16 cellular contexts compared by ENCODE assay signal in genomic region chr10:24128066-24128751, GRCh38.
DNase-seq lines count a peak whose midpoint lies in the region; ATAC-seq, FAIRE-seq and TF ChIP-seq lines count a peak whose summit lies in the region.
"Had no signal": no experiment of that assay in that cellular context is flagged by ENCODE, and none has a peak within 500 bp of the region (broad histone marks: within the 10 kb centered on the region; RNA-seq: fewer than 3 reads in every experiment).

No MANE protein-coding gene starts in this region.

- no peaks in the 10 kb centered on the region; the same call in 1 of the 2 replicates for H3K9me3 ChIP-seq in IMR-90 (ENCODE audit: control insufficient read depth, insufficient read depth, low read length)
- H3K9me3 ChIP-seq in H1 (ENCODE audit: insufficient read depth in 2 of 2, low read depth in 1 of 2, low read length in 1 of 2), result no peaks in the 10 kb centered on the region
- H3K9me3 ChIP-seq: spleen, upper lobe of left lung had no signal

- H3K27me3 ChIP-seq in IMR-90 (ENCODE audit: control insufficient read depth, insufficient read depth, low read length) (no peaks in the 10 kb centered on the region), H1 (replicated peaks in 1 of 4; ENCODE audit: control insufficient read depth in 3 of 4, extremely low read depth in 1 of 4, insufficient read depth in 3 of 4, low read length in 3 of 4) (no peaks in the 10 kb centered on the region)
- H3K27me3 ChIP-seq: spleen, upper lobe of left lung had no signal

- H2AFZ ChIP-seq in IMR-90 (replicated peaks; ENCODE audit: low read length, poor library complexity) (no peak overlapping the region), H1 (ENCODE audit: low read length) (no peak overlapping the region)

- TF ChIP-seq CTCF in IMR-90 (conservative IDR thresholded peaks at IDR 0.05; ENCODE audit: low read depth, low read length) (no peak), H1 (IDR thresholded peaks at IDR 0.05; ENCODE audit: control extremely low read depth in 1 of 3, insufficient read depth in 1 of 3, low read depth in 1 of 3, low read length in 3 of 3) (no peak)

- H2BK5ac ChIP-seq in IMR-90 (ENCODE audit: low read depth, low read length, poor library complexity, severe bottlenecking) (no peak overlapping the region), H1 (ENCODE audit: low read depth, low read length) (no peak overlapping the region)

- no peak overlapping the region for H2BK120ac ChIP-seq in IMR-90 (ENCODE audit: low read depth, low read length)
- H2BK120ac ChIP-seq in H1 (replicated peaks; ENCODE audit: low read depth, low read length), result no peak overlapping the region

- H2AK9ac ChIP-seq in IMR-90 (replicated peaks; ENCODE audit: low read depth, low read length, poor library complexity), result no peak overlapping the region

- H3K4me1 ChIP-seq in IMR-90 (ENCODE audit: control insufficient read depth, insufficient read depth, low read length) (no peaks in the 10 kb centered on the region), H1 (replicated peaks in 1 of 4; ENCODE audit: control insufficient read depth in 3 of 4, insufficient read depth in 4 of 4, low read length in 3 of 4) (peaks cover 0 to 4% (median 0%) of the 10 kb centered on the region in 4 experiments; a peak in 3 of 7 replicates)

- POLR2A ChIA-PET in IMR-90 (lab: Charles Lee; ENCODE audit: unreplicated experiment), result no interaction called here
- POLR2A ChIA-PET in H1 (lab: Charles Lee; ENCODE audit: partially characterized antibody), result no interaction called here

- H2BK20ac ChIP-seq in IMR-90 (ENCODE audit: low read depth, low read length), result no peak overlapping the region
- no peak overlapping the region for H2BK20ac ChIP-seq in H1 (ENCODE audit: low read length)

- no peak overlapping the region for H2AK5ac ChIP-seq in IMR-90 (ENCODE audit: low read depth, low read length)
- H2AK5ac ChIP-seq in H1 (ENCODE audit: low read depth, low read length), result no peak overlapping the region

- H3K9me3 Mint-ChIP-seq in natural killer cell treated with Interleukin-12 subunit alpha and Interleukin-12 subunit beta and Interleukin-15 and Interleukin-18, amount 100 ng/mL, for 72 hours, result no peaks in the 10 kb centered on the region
- H3K9me3 Mint-ChIP-seq: activated naive CD4-positive, alpha-beta T cell treated with anti-CD3 and anti-CD28 coated beads, Interleukin-2, amount 50 U/mL, for 72 hours had no signal

- H3K4me2 ChIP-seq in IMR-90 (ENCODE audit: low read depth, low read length) (no peak overlapping the region), H1 (ENCODE audit: insufficient read depth in 1 of 2, low read depth in 2 of 2, low read length in 2 of 2) (no peak overlapping the region)

- H3K4me3 ChIP-seq in IMR-90 (ENCODE audit: insufficient read depth, low read depth, low read length) (no peak overlapping the region), H1 (ENCODE audit: extremely low read depth in 1 of 4, insufficient read depth in 2 of 4, low read depth in 3 of 4, low read length in 4 of 4) (no peak overlapping the region)
- H3K4me3 ChIP-seq: spleen, upper lobe of left lung had no signal

- no peak overlapping the region for H3K4me3 Mint-ChIP-seq in natural killer cell treated with Interleukin-12 subunit alpha and Interleukin-12 subunit beta and Interleukin-15 and Interleukin-18, amount 100 ng/mL, for 72 hours
- H3K4me3 Mint-ChIP-seq: naive thymus-derived CD8-positive, alpha-beta T cell had no signal

- BruUV-seq in IMR-90 (replicated peaks; lab: Mats Ljungman, UMichigan), result no TSS peak

- TF ChIP-seq RAD21 in IMR-90 (IDR thresholded peaks at IDR 0.05; ENCODE audit: low read length), result no peak
- no peak for TF ChIP-seq RAD21 in H1 (IDR thresholded peaks at IDR 0.05 in 1 of 2, conservative IDR thresholded peaks at IDR 0.05 in 1 of 2; ENCODE audit: low read depth in 2 of 2, low read length in 2 of 2)

- no peak overlapping the region for H3K18ac ChIP-seq in IMR-90 (ENCODE audit: low read depth, low read length)
- H3K18ac ChIP-seq in H1 (ENCODE audit: extremely low read depth, low read length), result no peak overlapping the region

- H3K27ac ChIP-seq in IMR-90 (ENCODE audit: insufficient read depth, low read length) (no peak overlapping the region), H1 (ENCODE audit: low read depth, low read length) (no peak overlapping the region)

- ATAC-seq in IMR-90 (ENCODE audit: low read depth) (no peak), left lobe of liver (peak; percentile 50), GM18505 (IDR thresholded peaks at IDR 0.05; ENCODE audit: unreplicated experiment) (no peak)
- ATAC-seq in natural killer cell treated with Interleukin-12 subunit alpha and Interleukin-12 subunit beta and Interleukin-15 and Interleukin-18, amount 100 ng/mL, for 72 hours, result no peak
- ATAC-seq: activated naive CD4-positive, alpha-beta T cell treated with anti-CD3 and anti-CD28 coated beads, Interleukin-2, amount 50 U/mL, for 72 hours; naive thymus-derived CD8-positive, alpha-beta T cell; Right ventricle myocardium inferior had no signal

- no peak for FAIRE-seq in H1 (lab: Jason Lieb, UNC)

- no peak overlapping the region for H3K23ac ChIP-seq in IMR-90 (ENCODE audit: low read depth, low read length)
- H3K23ac ChIP-seq in H1 (ENCODE audit: insufficient read length), result no peak overlapping the region

- in situ Hi-C loops in IMR-90 (cut with MboI; ENCODE audit: low sequenced_read_pairs), result no loop called here

- CTCF ChIA-PET in IMR-90 (lab: Yijun Ruan, JAX), result no interaction called here
- CTCF ChIA-PET in H1 (lab: Charles Lee; ENCODE audit: partially characterized antibody), result interaction anchor here (1.0 kb wide), 2 partner anchors 9 to 68 kb away, joined by 3 to 4 read pairs; no protein-coding TSS in a partner anchor

- no peaks in the 10 kb centered on the region for H3K9me1 ChIP-seq in IMR-90 (ENCODE audit: insufficient read depth, low read length)

- H3K9ac ChIP-seq in IMR-90 (ENCODE audit: low read depth, low read length), result no peak overlapping the region
- no peak overlapping the region for H3K9ac ChIP-seq in H1 (replicated peaks in 1 of 4; ENCODE audit: extremely low read depth in 1 of 4, low read depth in 3 of 4, low read length in 3 of 4)

- dilution Hi-C loops in IMR-90 (cut with HindIII; ENCODE audit: low sequenced_read_pairs, unreplicated experiment), result no loop called here

- no peak overlapping the region for H3K27ac Mint-ChIP-seq in natural killer cell treated with Interleukin-12 subunit alpha and Interleukin-12 subunit beta and Interleukin-15 and Interleukin-18, amount 100 ng/mL, for 72 hours
- H3K27ac Mint-ChIP-seq: activated naive CD4-positive, alpha-beta T cell treated with anti-CD3 and anti-CD28 coated beads, Interleukin-2, amount 50 U/mL, for 72 hours; naive thymus-derived CD8-positive, alpha-beta T cell had no signal

- no peaks in the 10 kb centered on the region for H3K4me1 Mint-ChIP-seq in natural killer cell treated with Interleukin-12 subunit alpha and Interleukin-12 subunit beta and Interleukin-15 and Interleukin-18, amount 100 ng/mL, for 72 hours (ENCODE audit: low read depth in 2 of 2)
- H3K4me1 Mint-ChIP-seq: naive thymus-derived CD8-positive, alpha-beta T cell had no signal

- H3K14ac ChIP-seq in IMR-90 (replicated peaks; ENCODE audit: low read depth, low read length), result no peak overlapping the region
- H3K14ac ChIP-seq in H1 (ENCODE audit: insufficient read length), result no peak overlapping the region

- H4K20me1 ChIP-seq in IMR-90 (ENCODE audit: insufficient read depth, low read length) (no peaks in the 10 kb centered on the region), H1 (replicated peaks in 1 of 2; ENCODE audit: control insufficient read depth in 1 of 2, insufficient read depth in 2 of 2, low read length in 2 of 2) (no peaks in the 10 kb centered on the region)

- no peak overlapping the region for H2BK15ac ChIP-seq in IMR-90 (ENCODE audit: low read depth, low read length)
- no peak overlapping the region for H2BK15ac ChIP-seq in H1 (ENCODE audit: low read length)

- intact Hi-C loops in IMR-90 (cut with micrococcal nuclease), result no loop called here

- WGBS in IMR-90 (ENCODE audit: extremely low coverage in 2 of 2, insufficient read length in 1 of 2), 2 experiments, result 3% methylated on average over 3 of the region's 10 CpGs; no CpG with 5 or more reads in 1 of the 2 experiments
- 84% methylated on average over 10 of the region's 10 CpGs; no CpG with 5 or more reads in 1 of the 2 experiments for WGBS in H1 (ENCODE audit: extremely low coverage in 1 of 2, insufficient coverage in 1 of 2, insufficient read length in 1 of 2, insufficient replicate concordance in 2 of 2, low coverage in 1 of 2, low lambda C conversion rate in 2 of 2, missing lambda C conversion rate in 1 of 2), 2 experiments

- H3K23me2 ChIP-seq in H1 (ENCODE audit: low read depth, low read length), result no peaks in the 10 kb centered on the region

- H3K79me1 ChIP-seq in IMR-90 (ENCODE audit: low read depth in 1 of 2, low read length in 2 of 2), result no peaks in the 10 kb centered on the region
- no peaks in the 10 kb centered on the region for H3K79me1 ChIP-seq in H1 (ENCODE audit: low read depth, low read length)

- no peak overlapping the region for H2BK12ac ChIP-seq in H1 (ENCODE audit: low read depth, low read length)

- H3K56ac ChIP-seq in IMR-90 (ENCODE audit: extremely low read depth, insufficient read depth, low read length) (no peak overlapping the region), H1 (replicated peaks; ENCODE audit: insufficient read length, low read depth, low read length) (no peak overlapping the region)

- no peak overlapping the region for H4K91ac ChIP-seq in IMR-90 (ENCODE audit: insufficient read depth, low read depth, low read length)
- no peak overlapping the region for H4K91ac ChIP-seq in H1 (replicated peaks; ENCODE audit: insufficient read length, low read length)

- H4K5ac ChIP-seq in IMR-90 (ENCODE audit: low read depth, low read length) (no peak overlapping the region), H1 (ENCODE audit: insufficient read length, low read depth, low read length) (no peak overlapping the region)

- H3K4ac ChIP-seq in IMR-90 (ENCODE audit: low read depth, low read length) (no peak overlapping the region), H1 (replicated peaks; ENCODE audit: insufficient read length, low read depth, low read length) (no peak overlapping the region)

- H3K36me3 Mint-ChIP-seq in natural killer cell treated with Interleukin-12 subunit alpha and Interleukin-12 subunit beta and Interleukin-15 and Interleukin-18, amount 100 ng/mL, for 72 hours, result no peaks in the 10 kb centered on the region
- H3K36me3 Mint-ChIP-seq: activated naive CD4-positive, alpha-beta T cell treated with anti-CD3 and anti-CD28 coated beads, Interleukin-2, amount 50 U/mL, for 72 hours; naive thymus-derived CD8-positive, alpha-beta T cell had no signal

- no peaks in the 10 kb centered on the region for H3K36me3 ChIP-seq in IMR-90 (ENCODE audit: control insufficient read depth, insufficient read depth, low read length)
- H3K36me3 ChIP-seq in H1 (ENCODE audit: control insufficient read depth in 2 of 4, insufficient read depth in 4 of 4, low read length in 3 of 4), result no peaks in the 10 kb centered on the region
- H3K36me3 ChIP-seq: spleen, upper lobe of left lung had no signal

- TF ChIP-seq EP300 in H1 (IDR thresholded peaks at IDR 0.05; ENCODE audit: borderline replicate concordance in 1 of 2, low read depth in 2 of 2, low read length in 2 of 2), result no peak

- DNase-seq in IMR-90 (no peak), H1 (ENCODE audit: low read depth in 1 of 2, low spot score in 2 of 2) (no peak), left lobe of liver (ENCODE audit: low spot score) (no peak), retina (peak; percentile 88), NCI-H2227 (lab: John Stamatoyannopoulos, UW; ENCODE audit: unreplicated experiment) (no peak)
- no peak for DNase-seq in natural killer cell treated with Interleukin-12 subunit alpha and Interleukin-12 subunit beta and Interleukin-15 and Interleukin-18, amount 100 ng/mL, for 72 hours (ENCODE audit: low spot score)
- no peak for DNase-seq in activated CD4-positive, alpha-beta T cell treated with anti-CD3 and anti-CD28 coated beads for 4 hours
- DNase-seq: activated CD4-positive, alpha-beta T cell treated with anti-CD3 and anti-CD28 coated beads for 48 hours; AML-193; naive thymus-derived CD8-positive, alpha-beta T cell; NCI-H1417; spleen; upper lobe of left lung had no signal

- no peak for TF ChIP-seq POLR2A in IMR-90 (IDR thresholded peaks at IDR 0.05; ENCODE audit: low read depth, low read length)
- no peak for TF ChIP-seq POLR2A in H1 (IDR thresholded peaks at IDR 0.05; ENCODE audit: control extremely low read depth in 1 of 2, low read depth in 2 of 2, low read length in 2 of 2)
- no peak for TF ChIP-seq POLR2A in GM18505 (IDR thresholded peaks at IDR 0.05; ENCODE audit: borderline replicate concordance, extremely low read depth, insufficient read depth, insufficient read length)

- no peaks in the 10 kb centered on the region for H3K79me2 ChIP-seq in H1 (ENCODE audit: control insufficient read depth in 1 of 2, insufficient read depth in 2 of 2, low read length in 2 of 2)

- peaks cover 0 to 10% of the 10 kb centered on the region in 2 donors for H3K27me3 Mint-ChIP-seq in natural killer cell treated with Interleukin-12 subunit alpha and Interleukin-12 subunit beta and Interleukin-15 and Interleukin-18, amount 100 ng/mL, for 72 hours

- no peak overlapping the region for H4K8ac ChIP-seq in IMR-90 (ENCODE audit: low read depth in 2 of 2, low read length in 2 of 2)
- no peak overlapping the region for H4K8ac ChIP-seq in H1 (ENCODE audit: extremely low read depth, insufficient read depth, low read length)
